ENCODE assay signal across 11 cellular contexts in the genomic region with DNA sequence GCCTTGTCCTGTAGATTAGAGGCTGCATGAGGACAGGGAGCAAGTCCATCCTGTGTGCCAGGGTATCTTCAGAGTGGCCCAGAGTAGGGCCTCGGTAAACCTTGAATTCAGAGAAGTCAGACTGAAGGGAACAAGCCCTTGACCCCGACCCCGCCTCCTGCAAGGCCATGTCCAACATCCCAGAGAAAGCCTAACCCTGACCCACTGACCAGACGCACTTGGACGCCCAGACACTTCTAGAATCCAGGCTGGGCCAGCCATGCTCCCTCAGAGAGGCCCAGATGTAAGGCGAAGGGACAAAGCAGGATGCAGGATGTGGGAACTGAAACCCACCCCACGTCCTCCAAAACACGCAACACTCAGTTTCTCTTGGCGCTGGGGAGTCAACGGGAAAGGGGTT. TPM values are rescaled to one million over a fixed set of nuclear protein-coding genes. Genes with fewer than 3 reads are reported as not detected.
DNase-seq lines count a peak whose midpoint lies in the region; ATAC-seq and TF ChIP-seq lines count a peak whose summit lies in the region.
"Had no signal": no experiment of that assay in that cellular context is flagged by ENCODE, and none has a peak within 500 bp of the region (broad histone marks: within the 10 kb centered on the region; RNA-seq: fewer than 3 reads in every experiment).

No MANE protein-coding gene starts in this region.

- ATAC-seq in WTC11 (peak; percentile 12; the same call in 1 of the 2 replicates), HG02571 (IDR thresholded peaks at IDR 0.05; ENCODE audit: unreplicated experiment) (no peak)
- ATAC-seq in stimulated activated naive B cell treated with anti-CD40 and anti-IgM and Interleukin-4, amounts not matched to agents 10 μg/mL and 1 μg/mL and 100 μg/mL, for 72 hours (replicated peaks): no peak

- no peaks in the 10 kb centered on the region for H3K9me3 Mint-ChIP-seq in activated CD4-positive, alpha-beta T cell treated with anti-CD3 and anti-CD28 coated beads, Interleukin-2, amount 10 ng/mL, durations not matched to agents 7 days and 5 days
- H3K9me3 Mint-ChIP-seq in WTC11: no peaks in the 10 kb centered on the region
- peaks cover 2% of the 10 kb centered on the region for H3K9me3 Mint-ChIP-seq in glutamatergic neuron (ENCODE audit: unreplicated experiment)
- H3K9me3 Mint-ChIP-seq in stimulated activated naive B cell treated with anti-CD40 and anti-IgM and Interleukin-4, amounts not matched to agents 10 μg/mL and 1 μg/mL and 100 μg/mL, for 72 hours: peaks cover 0 to 2% of the 10 kb centered on the region in 2 donors
- H3K9me3 Mint-ChIP-seq: T-helper 1 cell treated with Interleukin-12 subunit alpha and Interleukin-12 subunit beta and Interleukin-4 antibody, amounts not matched to agents 30 μg/mL and 1 μg/mL, for 36 hours had no signal

- peaks cover 35% of the 10 kb centered on the region for H3K36me3 Mint-ChIP-seq in activated CD4-positive, alpha-beta T cell treated with anti-CD3 and anti-CD28 coated beads, Interleukin-2, amount 10 ng/mL, durations not matched to agents 7 days and 5 days (ENCODE audit: low read depth)
- H3K36me3 Mint-ChIP-seq in WTC11 (peaks cover 13% of the 10 kb centered on the region; the same call in 1 of the 2 replicates), glutamatergic neuron (ENCODE audit: unreplicated experiment) (peaks cover 3% of the 10 kb centered on the region)
- peaks cover 76 to 88% of the 10 kb centered on the region in 2 donors for H3K36me3 Mint-ChIP-seq in stimulated activated naive B cell treated with anti-CD40 and anti-IgM and Interleukin-4, amounts not matched to agents 10 μg/mL and 1 μg/mL and 100 μg/mL, for 72 hours

- CTCF ChIA-PET in activated CD4-positive, alpha-beta T cell treated with anti-CD3 and anti-CD28 coated beads, Interleukin-2, amount 10 ng/mL, durations not matched to agents 7 days and 5 days (lab: Charles Lee): interaction anchor here (1.2 to 3.0 kb wide), 3 partner anchors 13 to 78 kb away, joined by 3 to 11 read pairs (median 4); no protein-coding TSS in a partner anchor
- CTCF ChIA-PET in WTC11 (lab: Charles Lee): interaction anchor here (1.0 to 3.5 kb wide), 4 partner anchors 15 to 48 kb away, joined by 3 to 20 read pairs (median 4); no protein-coding TSS in a partner anchor

- no peak for DNase-seq in activated CD4-positive, alpha-beta T cell treated with anti-CD3 and anti-CD28 coated beads, Interleukin-2, amount 10 ng/mL, durations not matched to agents 7 days and 5 days
- DNase-seq in activated CD4-positive, alpha-beta T cell treated with anti-CD3 and anti-CD28 coated beads for 1 hour: no peak
- DNase-seq in WTC11 (ENCODE audit: low spot score): no peak
- DNase-seq in glutamatergic neuron: no peak
- no peak for DNase-seq in stimulated activated naive B cell treated with anti-CD40 and anti-IgM and Interleukin-4, amounts not matched to agents 10 μg/mL and 1 μg/mL and 100 μg/mL, for 72 hours
- DNase-seq in NCI-H1105 treated with DMSO at 0.1 percent for 48 hours (lab: John Stamatoyannopoulos, UW): no peak
- DNase-seq in stimulated activated CD4-positive, alpha-beta T cell treated with anti-CD3 and anti-CD28 coated beads, Interleukin-15, amount 100 ng/mL, for 24 hours: no peak
- DNase-seq: DMS79 treated with DMSO at 0.1 percent for 48 hours, NCI-H1694 treated with DMSO at 0.1 percent for 48 hours had no signal

- TF ChIP-seq CTCF in WTC11 (IDR thresholded peaks at IDR 0.05): no peak
- TF ChIP-seq CTCF in glutamatergic neuron (IDR thresholded peaks at IDR 0.05; ENCODE audit: partially characterized antibody, unreplicated experiment): no peak

- H3K27me3 Mint-ChIP-seq in activated CD4-positive, alpha-beta T cell treated with anti-CD3 and anti-CD28 coated beads, Interleukin-2, amount 10 ng/mL, durations not matched to agents 7 days and 5 days: no peaks in the 10 kb centered on the region
- H3K27me3 Mint-ChIP-seq in WTC11 (ENCODE audit: low read depth): no peaks in the 10 kb centered on the region
- peaks cover 8% of the 10 kb centered on the region for H3K27me3 Mint-ChIP-seq in glutamatergic neuron (ENCODE audit: unreplicated experiment)
- no peaks in the 10 kb centered on the region for H3K27me3 Mint-ChIP-seq in stimulated activated naive B cell treated with anti-CD40 and anti-IgM and Interleukin-4, amounts not matched to agents 10 μg/mL and 1 μg/mL and 100 μg/mL, for 72 hours

- H3K27ac Mint-ChIP-seq in activated CD4-positive, alpha-beta T cell treated with anti-CD3 and anti-CD28 coated beads, Interleukin-2, amount 10 ng/mL, durations not matched to agents 7 days and 5 days: peak overlapping the region; percentile 50
- H3K27ac Mint-ChIP-seq in WTC11 (peak overlapping the region; percentile 82), glutamatergic neuron (ENCODE audit: unreplicated experiment) (peak overlapping the region; percentile 38)
- peak overlapping the region; percentile 99 for H3K27ac Mint-ChIP-seq in stimulated activated naive B cell treated with anti-CD40 and anti-IgM and Interleukin-4, amounts not matched to agents 10 μg/mL and 1 μg/mL and 100 μg/mL, for 72 hours
- H3K27ac Mint-ChIP-seq: T-helper 1 cell treated with Interleukin-12 subunit alpha and Interleukin-12 subunit beta and Interleukin-4 antibody, amounts not matched to agents 30 μg/mL and 1 μg/mL, for 36 hours had no signal

- POLR2A ChIA-PET in activated CD4-positive, alpha-beta T cell treated with anti-CD3 and anti-CD28 coated beads, Interleukin-2, amount 10 ng/mL, durations not matched to agents 7 days and 5 days (lab: Charles Lee): interaction anchor here (1.3 kb wide), 1 partner anchor 18 kb away, joined by 3 read pairs; no protein-coding TSS in a partner anchor
- POLR2A ChIA-PET in WTC11 (lab: Charles Lee): no interaction called here

- no peak overlapping the region for H3K4me3 Mint-ChIP-seq in activated CD4-positive, alpha-beta T cell treated with anti-CD3 and anti-CD28 coated beads, Interleukin-2, amount 10 ng/mL, durations not matched to agents 7 days and 5 days
- H3K4me3 Mint-ChIP-seq in WTC11 (no peak overlapping the region), glutamatergic neuron (ENCODE audit: unreplicated experiment) (peak overlapping the region; percentile 46)
- H3K4me3 Mint-ChIP-seq in stimulated activated naive B cell treated with anti-CD40 and anti-IgM and Interleukin-4, amounts not matched to agents 10 μg/mL and 1 μg/mL and 100 μg/mL, for 72 hours: peak overlapping the region; percentile 78 to 79
- H3K4me3 Mint-ChIP-seq: T-helper 1 cell treated with Interleukin-12 subunit alpha and Interleukin-12 subunit beta and Interleukin-4 antibody, amounts not matched to agents 30 μg/mL and 1 μg/mL, for 36 hours had no signal

- H3K4me1 Mint-ChIP-seq in activated CD4-positive, alpha-beta T cell treated with anti-CD3 and anti-CD28 coated beads, Interleukin-2, amount 10 ng/mL, durations not matched to agents 7 days and 5 days: peaks cover 73% of the 10 kb centered on the region
- H3K4me1 Mint-ChIP-seq in WTC11: peaks cover 17% of the 10 kb centered on the region
- H3K4me1 Mint-ChIP-seq in glutamatergic neuron (ENCODE audit: low read depth, unreplicated experiment): peaks cover 6% of the 10 kb centered on the region
- H3K4me1 Mint-ChIP-seq in stimulated activated naive B cell treated with anti-CD40 and anti-IgM and Interleukin-4, amounts not matched to agents 10 μg/mL and 1 μg/mL and 100 μg/mL, for 72 hours: peaks cover 89 to 100% of the 10 kb centered on the region in 2 donors

TF ChIP-seq in WTC11, 78 proteins besides CTCF, POLR2A, EP300 and RAD21 (continues in another document):
- TF ChIP-seq, protein P1, sequence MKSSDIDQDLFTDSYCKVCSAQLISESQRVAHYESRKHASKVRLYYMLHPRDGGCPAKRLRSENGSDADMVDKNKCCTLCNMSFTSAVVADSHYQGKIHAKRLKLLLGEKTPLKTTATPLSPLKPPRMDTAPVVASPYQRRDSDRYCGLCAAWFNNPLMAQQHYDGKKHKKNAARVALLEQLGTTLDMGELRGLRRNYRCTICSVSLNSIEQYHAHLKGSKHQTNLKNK (CRISPR knock-in tag; IDR thresholded peaks at IDR 0.05): no peak
- TF ChIP-seq ESRRA (CRISPR knock-in tag; IDR thresholded peaks at IDR 0.05; ENCODE audit: borderline replicate concordance): no peak
- TF ChIP-seq, protein P2, sequence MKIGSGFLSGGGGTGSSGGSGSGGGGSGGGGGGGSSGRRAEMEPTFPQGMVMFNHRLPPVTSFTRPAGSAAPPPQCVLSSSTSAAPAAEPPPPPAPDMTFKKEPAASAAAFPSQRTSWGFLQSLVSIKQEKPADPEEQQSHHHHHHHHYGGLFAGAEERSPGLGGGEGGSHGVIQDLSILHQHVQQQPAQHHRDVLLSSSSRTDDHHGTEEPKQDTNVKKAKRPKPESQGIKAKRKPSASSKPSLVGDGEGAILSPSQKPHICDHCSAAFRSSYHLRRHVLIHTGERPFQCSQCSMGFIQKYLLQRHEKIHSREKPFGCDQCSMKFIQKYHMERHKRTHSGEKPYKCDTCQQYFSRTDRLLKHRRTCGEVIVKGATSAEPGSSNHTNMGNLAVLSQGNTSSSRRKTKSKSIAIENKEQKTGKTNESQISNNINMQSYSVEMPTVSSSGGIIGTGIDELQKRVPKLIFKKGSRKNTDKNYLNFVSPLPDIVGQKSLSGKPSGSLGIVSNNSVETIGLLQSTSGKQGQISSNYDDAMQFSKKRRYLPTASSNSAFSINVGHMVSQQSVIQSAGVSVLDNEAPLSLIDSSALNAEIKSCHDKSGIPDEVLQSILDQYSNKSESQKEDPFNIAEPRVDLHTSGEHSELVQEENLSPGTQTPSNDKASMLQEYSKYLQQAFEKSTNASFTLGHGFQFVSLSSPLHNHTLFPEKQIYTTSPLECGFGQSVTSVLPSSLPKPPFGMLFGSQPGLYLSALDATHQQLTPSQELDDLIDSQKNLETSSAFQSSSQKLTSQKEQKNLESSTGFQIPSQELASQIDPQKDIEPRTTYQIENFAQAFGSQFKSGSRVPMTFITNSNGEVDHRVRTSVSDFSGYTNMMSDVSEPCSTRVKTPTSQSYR (CRISPR knock-in tag; IDR thresholded peaks at IDR 0.05): no peak

RNA-seq across cellular contexts. Expression of a gene that starts 13.2 kb away (rescaled TPM):
- 100 to 1,000 TPM; 127 TPM for total RNA-seq in activated CD4-positive, alpha-beta T cell treated with anti-CD3 and anti-CD28 coated beads, Interleukin-2, amount 10 ng/mL, durations not matched to agents 7 days and 5 days
- total RNA-seq in WTC11 (2021) (41.1 to 48.9 TPM (median 47.0 TPM) in 3 replicates), glutamatergic neuron (ENCODE audit: unreplicated experiment) (34.1 TPM)

RNA-seq across cellular contexts. Expression of a gene that starts 47.2 kb away (rescaled TPM):
- total RNA-seq in activated CD4-positive, alpha-beta T cell treated with anti-CD3 and anti-CD28 coated beads, Interleukin-2, amount 10 ng/mL, durations not matched to agents 7 days and 5 days: not detected
- total RNA-seq in WTC11 (2021) (24.5 to 26.9 TPM (median 26.2 TPM) in 3 replicates), glutamatergic neuron (ENCODE audit: unreplicated experiment) (20.4 TPM)

Comparison
In these comparisons a context has a peak if more than half of its experiments do, and no peak if none do; other contexts are left out.
1. H3K27ac Mint-ChIP-seq: peak in every context shown above with its lines; median percentile 99 in stimulated activated naive B cell treated with anti-CD40 and anti-IgM and Interleukin-4, amounts not matched to agents 10 μg/mL and 1 μg/mL and 100 μg/mL, for 72 hours; 82 in WTC11; 50 in activated CD4-positive, alpha-beta T cell treated with anti-CD3 and anti-CD28 coated beads, Interleukin-2, amount 10 ng/mL, durations not matched to agents 7 days and 5 days; 38 in glutamatergic neuron.
2. H3K4me3 Mint-ChIP-seq: peak in glutamatergic neuron (single experiment) and stimulated activated naive B cell treated with anti-CD40 and anti-IgM and Interleukin-4, amounts not matched to agents 10 μg/mL and 1 μg/mL and 100 μg/mL, for 72 hours (2 of 2); none in activated CD4-positive, alpha-beta T cell treated with anti-CD3 and anti-CD28 coated beads, Interleukin-2, amount 10 ng/mL, durations not matched to agents 7 days and 5 days (single experiment) and WTC11 (single experiment).
3. RNA of a gene that starts 47.2 kb away (total RNA-seq): 24.5 to 26.9 TPM in WTC11 and 20.4 TPM in glutamatergic neuron (single experiment); not detected in activated CD4-positive, alpha-beta T cell treated with anti-CD3 and anti-CD28 coated beads, Interleukin-2, amount 10 ng/mL, durations not matched to agents 7 days and 5 days; every median in the first group is over 10 times any median in the second.